Comparison of ENCODE assay signal across 9 cellular contexts in genomic region chr15:90362936-90363212, GRCh38. TPM values are rescaled to one million over a fixed set of nuclear protein-coding genes. Genes with fewer than 3 reads are reported as not detected.
A peak's percentile ranks its signal among the peaks of the same experiment; 100 is the strongest.
DNase-seq lines count a peak whose midpoint lies in the region; ATAC-seq, FAIRE-seq and TF ChIP-seq lines count a peak whose summit lies in the region.
"Had no signal": no experiment of that assay in that cellular context is flagged by ENCODE, and none has a peak within 500 bp of the region (broad histone marks: within the 10 kb centered on the region; RNA-seq: fewer than 3 reads in every experiment).

No MANE protein-coding gene starts in this region.

- H3K27me3 Mint-ChIP-seq in activated naive CD4-positive, alpha-beta T cell treated with anti-CD3 and anti-CD28 coated beads for 36 hours (ENCODE audit: low read depth) = no peaks in the 10 kb centered on the region

- no peaks in the 10 kb centered on the region for H4K20me1 ChIP-seq in endothelial cell of umbilical vein (replicated peaks; ENCODE audit: control insufficient read depth, extremely low read depth, insufficient read depth, low read length)

- H3K9me3 ChIP-seq in endothelial cell of umbilical vein (replicated peaks; ENCODE audit: control insufficient read depth, insufficient read depth, low read length) = no peaks in the 10 kb centered on the region

- FAIRE-seq in endothelial cell of umbilical vein (lab: Jason Lieb, UNC) = peak; percentile 62

- H3K36me3 Mint-ChIP-seq in activated naive CD4-positive, alpha-beta T cell treated with anti-CD3 and anti-CD28 coated beads for 36 hours (ENCODE audit: low read depth) = no peaks in the 10 kb centered on the region

- H3K9me1 ChIP-seq in endothelial cell of umbilical vein (replicated peaks; ENCODE audit: control insufficient read depth, extremely low read depth, insufficient read depth, low read length) = no peaks in the 10 kb centered on the region

- peak overlapping the region; percentile 86 for H3K27ac ChIP-seq in endothelial cell of umbilical vein (ENCODE audit: insufficient read depth, low read depth, low read length)
- H3K27ac ChIP-seq: cardiac muscle cell had no signal

- no peaks in the 10 kb centered on the region for H3K27me3 ChIP-seq in endothelial cell of umbilical vein (ENCODE audit: control insufficient read depth in 2 of 2, insufficient read depth in 2 of 2, low read length in 2 of 2)
- H3K27me3 ChIP-seq: cardiac muscle cell had no signal

- no peak for ATAC-seq in GM21423 (IDR thresholded peaks at IDR 0.05; ENCODE audit: unreplicated experiment)

- no peak overlapping the region for H3K4me3 Mint-ChIP-seq in activated naive CD4-positive, alpha-beta T cell treated with anti-CD3 and anti-CD28 coated beads for 36 hours

- dilution Hi-C loops in endothelial cell of umbilical vein (cut with MboI; ENCODE audit: extremely low pct_ligation_motif_present, low sequenced_read_pairs) = no loop called here

- no peak overlapping the region for H3K27ac Mint-ChIP-seq in activated naive CD4-positive, alpha-beta T cell treated with anti-CD3 and anti-CD28 coated beads for 36 hours

- no peaks in the 10 kb centered on the region for H3K9me3 Mint-ChIP-seq in activated naive CD4-positive, alpha-beta T cell treated with anti-CD3 and anti-CD28 coated beads for 36 hours

- peak overlapping the region; percentile 53 for H3K9ac ChIP-seq in endothelial cell of umbilical vein (replicated peaks; ENCODE audit: extremely low read depth, insufficient read depth, low read length)

- no peak overlapping the region for H2AFZ ChIP-seq in endothelial cell of umbilical vein (ENCODE audit: low read depth, low read length)

- DNase-seq in AG04449 (ENCODE audit: low read depth, low spot score) = peak; percentile 71
- peak; percentile 56 for DNase-seq in NCI-H460 (ENCODE audit: extremely low read depth, low read depth)
- peak; percentile 53 for DNase-seq in endothelial cell of umbilical vein (ENCODE audit: low read depth, low spot score)
- peak; percentile 73 for DNase-seq in myocyte (ENCODE audit: low read depth)
- no peak for DNase-seq in activated CD8-positive, alpha-beta memory T cell treated with anti-CD3 and anti-CD28 coated beads, Interleukin-2, amount 50 U/mL, for 4 hours
- DNase-seq in NCI-H146 (lab: John Stamatoyannopoulos, UW) = no peak
- DNase-seq in activated naive CD4-positive, alpha-beta T cell treated with anti-CD3 and anti-CD28 coated beads for 36 hours = no peak

- peaks cover 21% of the 10 kb centered on the region for H3K4me1 Mint-ChIP-seq in activated naive CD4-positive, alpha-beta T cell treated with anti-CD3 and anti-CD28 coated beads for 36 hours (ENCODE audit: low read depth)

- TF ChIP-seq CTCF in AG04449 (IDR thresholded peaks at IDR 0.05; ENCODE audit: insufficient read depth, low read length, missing control alignments) (no peak), endothelial cell of umbilical vein (IDR thresholded peaks at IDR 0.05; ENCODE audit: extremely low read depth in 1 of 2, insufficient read depth in 1 of 2, low read depth in 1 of 2, low read length in 2 of 2) (no peak)

- no peak for TF ChIP-seq POLR2A in endothelial cell of umbilical vein (IDR thresholded peaks at IDR 0.05; ENCODE audit: low read depth, low read length)

- POLR2A ChIA-PET in AG04449 (lab: Yijun Ruan, JAX) (interaction anchor here (0.6 to 2.4 kb wide), 3 partner anchors 25 to 42 kb away, joined by 3 to 13 read pairs (median 4); partner anchors contain the start of gene IQGAP1), endothelial cell of umbilical vein (lab: Charles Lee) (no interaction called here)

- no TSS peak for BruUV-seq in endothelial cell of umbilical vein (replicated peaks; lab: Mats Ljungman, UMichigan)

- H3K4me1 ChIP-seq in endothelial cell of umbilical vein (ENCODE audit: control insufficient read depth, extremely low read depth, insufficient read depth, low read length) = peaks cover 31% of the 10 kb centered on the region

- H3K79me2 ChIP-seq in endothelial cell of umbilical vein (ENCODE audit: control insufficient read depth, insufficient read depth, low read length) = no peaks in the 10 kb centered on the region

- H3K4me3 ChIP-seq in AG04449 (ENCODE audit: low read depth, low read length) (no peak overlapping the region), endothelial cell of umbilical vein (replicated peaks in 1 of 3; ENCODE audit: insufficient read depth in 1 of 3, low read depth in 1 of 3, low read length in 3 of 3) (no peak overlapping the region)
- H3K4me3 ChIP-seq: cardiac muscle cell had no signal

- intact Hi-C loops in endothelial cell of umbilical vein (cut with micrococcal nuclease) = loop anchor here (1.0 to 2.0 kb wide), 5 partner anchors 25 to 119 kb away; partner anchors contain the start of gene IQGAP1
- intact Hi-C loops in activated naive CD4-positive, alpha-beta T cell treated with anti-CD3 and anti-CD28 coated beads for 36 hours (cut with micrococcal nuclease) = loop anchor here (1.0 to 5.0 kb wide), 5 partner anchors 41 to 242 kb away; no protein-coding TSS in a partner anchor

- H3K36me3 ChIP-seq in endothelial cell of umbilical vein (ENCODE audit: control insufficient read depth in 2 of 2, extremely low read depth in 1 of 2, insufficient read depth in 2 of 2, low read length in 2 of 2) = no peaks in the 10 kb centered on the region
- H3K36me3 ChIP-seq: cardiac muscle cell had no signal

- H3K4me2 ChIP-seq in endothelial cell of umbilical vein (ENCODE audit: insufficient read depth, low read length) = peak overlapping the region; percentile 25

- CTCF ChIA-PET in AG04449 (lab: Yijun Ruan, JAX) = interaction anchor here (0.6 to 6.0 kb wide), 13 partner anchors 10 to 149 kb away, joined by 3 to 94 read pairs (median 5); no protein-coding TSS in a partner anchor
- CTCF ChIA-PET in endothelial cell of umbilical vein (lab: Charles Lee) = interaction anchor here (0.7 to 5.5 kb wide), 28 partner anchors 11 to 523 kb away, joined by 3 to 99 read pairs (median 8); partner anchors contain the start of genes IQGAP1 and ZNF774
- CTCF ChIA-PET in activated naive CD4-positive, alpha-beta T cell treated with anti-CD3 and anti-CD28 coated beads for 36 hours (lab: Charles Lee) = interaction anchor here (0.6 to 5.8 kb wide), 13 partner anchors 10 to 149 kb away, joined by 3 to 95 read pairs (median 4); partner anchors contain the start of genes IQGAP1 and ZNF774

TF ChIP-seq in endothelial cell of umbilical vein, 7 proteins besides CTCF, POLR2A, EP300 and RAD21:
- peak; percentile 66 for TF ChIP-seq JUN (IDR thresholded peaks at IDR 0.05; ENCODE audit: borderline replicate concordance, insufficient read depth, insufficient read length, low read depth)
- TF ChIP-seq EZH2 (IDR thresholded peaks at IDR 0.05; ENCODE audit: borderline replicate concordance, low read depth, low read length, severe bottlenecking) = no peak
- TF ChIP-seq GATA2 (IDR thresholded peaks at IDR 0.05; ENCODE audit: insufficient read depth, insufficient read length, low read depth, low read length) = no peak
- TF ChIP-seq MYC (IDR thresholded peaks at IDR 0.05; ENCODE audit: low read depth, low read length) = no peak
- TF ChIP-seq MAX (IDR thresholded peaks at IDR 0.05; ENCODE audit: insufficient read depth, insufficient read length) = no peak
- peak; percentile 71 for TF ChIP-seq FOS (IDR thresholded peaks at IDR 0.05; ENCODE audit: borderline replicate concordance, insufficient read depth, low read length)
- TF ChIP-seq POLR2AphosphoS5 (IDR thresholded peaks at IDR 0.05; ENCODE audit: insufficient read depth, low read depth, low read length) = no peak
TF ChIP-seq in endothelial cell of umbilical vein: peak in this region for 2.

RNA-seq across cellular contexts. Expression of gene ZNF774, which starts 10.8 kb away (rescaled TPM):
- 0.69 and 1.5 TPM in 2 replicates for total RNA-seq in NCI-H460 (2014; rRNA removed; shearing (Covaris generic))
- 0.47 and 1.0 TPM in 2 replicates for polyA plus RNA-seq in NCI-H460 (2014; cell fraction: nucleus; rRNA removed)
- total RNA-seq in endothelial cell of umbilical vein (2.6 and 3.9 TPM in 2 replicates), myocyte (3.4 TPM in 2 replicates)
- polyA plus RNA-seq in endothelial cell of umbilical vein = 0.89 and 0.98 TPM in 2 replicates
- 0.81 and 1.1 TPM in 2 replicates for polyA plus RNA-seq in endothelial cell of umbilical vein (2011; cell fraction: cytosol; rRNA removed)
- 1.4 and 1.5 TPM in 2 replicates for polyA plus RNA-seq in endothelial cell of umbilical vein (2011; cell fraction: nucleus; rRNA removed)
- 1.0 and 1.6 TPM in 2 replicates for polyA plus RNA-seq in endothelial cell of umbilical vein (2012)
- 0.51 and 1.8 TPM in 2 replicates for polyA minus RNA-seq in endothelial cell of umbilical vein
- 1.7 TPM for polyA minus RNA-seq in endothelial cell of umbilical vein (2011; cell fraction: cytosol; rRNA and poly(A)+ RNA removed)
- 0.96 and 1.3 TPM in 2 replicates for polyA minus RNA-seq in endothelial cell of umbilical vein (2011; cell fraction: nucleus; rRNA and poly(A)+ RNA removed)
- 1.2 TPM for polyA plus RNA-seq in myocyte (2012)
- under 1 TPM; 0.84 to 0.95 TPM for total RNA-seq in activated naive CD4-positive, alpha-beta T cell treated with anti-CD3 and anti-CD28 coated beads for 36 hours

RNA-seq across cellular contexts. Expression of gene IQGAP1, which starts 25.2 kb away (rescaled TPM):
- 163 and 169 TPM in 2 replicates for total RNA-seq in NCI-H460 (2014; rRNA removed; shearing (Covaris generic))
- 234 and 335 TPM in 2 replicates for polyA plus RNA-seq in NCI-H460 (2014; cell fraction: nucleus; rRNA removed)
- total RNA-seq in endothelial cell of umbilical vein (244 and 258 TPM in 2 replicates), myocyte (66.3 and 95.9 TPM in 2 replicates)
- 82.2 and 84.7 TPM in 2 replicates for polyA plus RNA-seq in endothelial cell of umbilical vein
- polyA plus RNA-seq in endothelial cell of umbilical vein (2011; cell fraction: cytosol; rRNA removed) = 46.4 and 51.9 TPM in 2 replicates
- 749 and 898 TPM in 2 replicates for polyA plus RNA-seq in endothelial cell of umbilical vein (2011; cell fraction: nucleus; rRNA removed)
- 151 and 223 TPM in 2 replicates for polyA plus RNA-seq in endothelial cell of umbilical vein (2012)
- 369 and 373 TPM in 2 replicates for polyA minus RNA-seq in endothelial cell of umbilical vein
- polyA minus RNA-seq in endothelial cell of umbilical vein (2011; cell fraction: cytosol; rRNA and poly(A)+ RNA removed) = 99.6 TPM
- 1,208 and 1,408 TPM in 2 replicates for polyA minus RNA-seq in endothelial cell of umbilical vein (2011; cell fraction: nucleus; rRNA and poly(A)+ RNA removed)
- polyA plus RNA-seq in myocyte (2012) = 64.4 TPM
- total RNA-seq in activated naive CD4-positive, alpha-beta T cell treated with anti-CD3 and anti-CD28 coated beads for 36 hours = 100 to 1,000 TPM; 136 to 143 TPM

Comparison
In these comparisons a context has a peak if more than half of its experiments do, and no peak if none do; other contexts are left out.
1. DNase-seq: peak in AG04449 (single experiment), NCI-H460 (single experiment), endothelial cell of umbilical vein (single experiment) and myocyte (single experiment); none in activated CD8-positive, alpha-beta memory T cell treated with anti-CD3 and anti-CD28 coated beads, Interleukin-2, amount 50 U/mL, for 4 hours (single experiment), NCI-H146 (single experiment) and activated naive CD4-positive, alpha-beta T cell treated with anti-CD3 and anti-CD28 coated beads for 36 hours (single experiment).